In the genomic region with DNA sequence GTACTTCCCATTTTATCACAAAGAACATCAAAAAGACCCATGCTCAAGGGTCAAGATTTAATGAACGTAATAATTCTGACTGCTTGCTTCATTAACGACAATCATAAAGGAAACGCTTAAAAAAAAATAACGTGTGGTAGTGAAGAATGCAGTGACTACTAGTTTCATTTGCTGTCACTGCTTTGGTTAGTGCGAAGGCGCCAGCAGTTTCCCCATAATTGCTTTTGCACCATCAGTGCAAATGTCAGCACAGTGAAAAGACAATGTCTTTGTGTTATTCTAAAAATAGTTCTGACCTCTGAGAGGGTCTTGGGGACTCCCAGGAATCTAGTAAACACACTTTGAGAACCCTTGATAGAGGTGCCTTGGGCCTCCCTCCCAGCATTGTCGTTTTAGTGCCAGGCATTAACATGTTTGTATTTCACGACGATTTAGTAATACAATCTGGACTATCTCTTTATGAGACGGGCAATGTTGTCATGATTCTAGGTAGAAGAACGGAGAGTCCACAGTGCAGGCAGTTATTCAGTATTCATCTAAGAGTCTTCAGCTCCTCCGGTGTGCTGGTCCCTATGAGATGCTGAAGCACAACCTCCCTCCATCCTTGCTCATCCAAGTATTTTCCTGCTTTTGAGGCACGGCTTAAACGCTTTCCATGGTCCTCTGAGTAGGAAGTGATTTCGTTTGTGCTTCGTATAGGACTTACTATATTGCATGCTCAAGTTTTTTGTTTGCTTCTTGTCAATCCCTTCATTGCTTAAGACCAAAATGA, we compare ENCODE assay signal across 8 cellular contexts.
DNase-seq lines count a peak whose midpoint lies in the region; ATAC-seq, FAIRE-seq and TF ChIP-seq lines count a peak whose summit lies in the region.

No MANE protein-coding gene starts in this region.

- DNase-seq in AG09309 (ENCODE audit: low read depth) (no peak), LNCaP clone FGC (ENCODE audit: low read depth) (no peak), fibroblast of peridontal ligament (ENCODE audit: extremely low read depth) (peak; percentile 25), pancreas (no peak), occipital lobe (lab: John Stamatoyannopoulos, UW) (no peak), NCI-H2171 (lab: John Stamatoyannopoulos, UW) (no peak)
- DNase-seq in activated CD8-positive, alpha-beta T cell treated with anti-CD3 and anti-CD28 coated beads for 36 hours, result peak; percentile 74

- H3K9me3 ChIP-seq in pancreas, result no peaks in the 10 kb centered on the region

- peaks cover 37% of the 10 kb centered on the region for H3K4me1 Mint-ChIP-seq in activated CD8-positive, alpha-beta T cell treated with anti-CD3 and anti-CD28 coated beads for 36 hours (ENCODE audit: low read depth)

- no peaks in the 10 kb centered on the region for H3K36me3 ChIP-seq in pancreas

- peak overlapping the region; percentile 93 for H3K27ac Mint-ChIP-seq in activated CD8-positive, alpha-beta T cell treated with anti-CD3 and anti-CD28 coated beads for 36 hours

- ATAC-seq in GM18870 (IDR thresholded peaks at IDR 0.05; ENCODE audit: unreplicated experiment) (peak; percentile 0), pancreas (peak in 3 of 4 donors; percentile 1 to 4 (median 4))
- peak; percentile 44 for ATAC-seq in activated CD8-positive, alpha-beta T cell treated with anti-CD3 and anti-CD28 coated beads for 36 hours

- peak overlapping the region; percentile 94 to 98 (median 96) for H3K27ac ChIP-seq in pancreas

- H3K4me3 ChIP-seq in AG09309 (ENCODE audit: control insufficient read depth, low read depth, low read length), result peak overlapping the region; percentile 73
- peak overlapping the region; percentile 91 for H3K4me3 ChIP-seq in LNCaP clone FGC (ENCODE audit: low read depth, low read length)
- peak overlapping the region; percentile 46 to 67 (median 60) for H3K4me3 ChIP-seq in pancreas

- no peaks in the 10 kb centered on the region for H3K27me3 ChIP-seq in pancreas

- peak overlapping the region; percentile 90 for H3K4me3 Mint-ChIP-seq in activated CD8-positive, alpha-beta T cell treated with anti-CD3 and anti-CD28 coated beads for 36 hours

- no peak for FAIRE-seq in pancreas (lab: Jason Lieb, UNC)

- no peaks in the 10 kb centered on the region for H3K27me3 Mint-ChIP-seq in activated CD8-positive, alpha-beta T cell treated with anti-CD3 and anti-CD28 coated beads for 36 hours

- POLR2A ChIA-PET in activated CD8-positive, alpha-beta T cell treated with anti-CD3 and anti-CD28 coated beads for 36 hours (lab: Charles Lee), result interaction anchor here (0.8 to 5.8 kb wide), 19 partner anchors 8 to 214 kb away, joined by 3 to 68 read pairs (median 5); a partner anchor contains a TSS

- CTCF ChIA-PET in activated CD8-positive, alpha-beta T cell treated with anti-CD3 and anti-CD28 coated beads for 36 hours (lab: Charles Lee), result interaction anchor here (0.9 to 5.6 kb wide), 8 partner anchors 52 to 100 kb away, joined by 3 to 40 read pairs (median 8); a partner anchor contains a TSS

- TF ChIP-seq CTCF in AG09309 (IDR thresholded peaks at IDR 0.05; ENCODE audit: control insufficient read depth, insufficient read depth, low read depth, low read length, missing control alignments), result no peak
- TF ChIP-seq CTCF in LNCaP clone FGC (IDR thresholded peaks at IDR 0.05; ENCODE audit: control insufficient read depth, extremely low read depth, insufficient read depth), result no peak
- no peak for TF ChIP-seq CTCF in activated CD8-positive, alpha-beta T cell treated with anti-CD3 and anti-CD28 coated beads for 36 hours (IDR thresholded peaks at IDR 0.05)
- TF ChIP-seq CTCF in pancreas (IDR thresholded peaks at IDR 0.05), result no peak

- WGBS in pancreas, 2 donors, result 18% methylated on average over 16 of the region's 16 CpGs

- no peaks in the 10 kb centered on the region for H3K36me3 Mint-ChIP-seq in activated CD8-positive, alpha-beta T cell treated with anti-CD3 and anti-CD28 coated beads for 36 hours (ENCODE audit: low read depth)

- H3K4me1 ChIP-seq in pancreas, result peaks cover 10 to 42% (median 33%) of the 10 kb centered on the region in 3 donors

- intact Hi-C loops in activated CD8-positive, alpha-beta T cell treated with anti-CD3 and anti-CD28 coated beads for 36 hours (cut with micrococcal nuclease), result loop anchor here (1.0 to 5.0 kb wide), 3 partner anchors 69 to 86 kb away; no protein-coding TSS in a partner anchor
- intact Hi-C loops in pancreas (cut with DNase I), result loop anchor here in 1 of 3 donors (5.0 kb wide), 1 partner anchor 69 kb away; a partner anchor contains a TSS

- H3K9me3 Mint-ChIP-seq in activated CD8-positive, alpha-beta T cell treated with anti-CD3 and anti-CD28 coated beads for 36 hours, result no peaks in the 10 kb centered on the region

Comparison
In these comparisons a context has a peak if more than half of its experiments do, and no peak if none do; other contexts are left out.
1. DNase-seq: peak in activated CD8-positive, alpha-beta T cell treated with anti-CD3 and anti-CD28 coated beads for 36 hours (single experiment) and fibroblast of peridontal ligament (single experiment); none in AG09309 (single experiment), LNCaP clone FGC (single experiment), pancreas (0 of 6), occipital lobe (single experiment) and NCI-H2171 (single experiment).
2. Peak in every context shown above with its lines, with median percentiles within 50 percentile points of each other: H3K4me3 ChIP-seq and ATAC-seq.